In genomic region chr18:56650056-56650455, GRCh38 we compare ENCODE assay signal across 15 cellular contexts. TPM values are rescaled to one million over a fixed set of nuclear protein-coding genes. Genes with fewer than 3 reads are reported as not detected.
DNase-seq lines count a peak whose midpoint lies in the region; ATAC-seq and TF ChIP-seq lines count a peak whose summit lies in the region.
"Had no signal": no experiment of that assay in that cellular context is flagged by ENCODE, and none has a peak within 500 bp of the region (broad histone marks: within the 10 kb centered on the region; RNA-seq: fewer than 3 reads in every experiment).

No MANE protein-coding gene starts in this region.

- H3K4me3 Mint-ChIP-seq in activated T-cell treated with anti-CD3 and anti-CD28 coated beads, Interleukin-2, amount 50 U/mL, for 72 hours = peak overlapping the region; percentile 96 to 97
- no peak overlapping the region for H3K4me3 Mint-ChIP-seq in effector memory CD8-positive, alpha-beta T cell

- H3K9ac ChIP-seq in smooth muscle cell (ENCODE audit: low read depth) = no peak overlapping the region

- H3K27me3 ChIP-seq in smooth muscle cell (ENCODE audit: low read depth) (no peaks in the 10 kb centered on the region), ascending aorta (no peaks in the 10 kb centered on the region)
- H3K27me3 ChIP-seq in effector memory CD4-positive, alpha-beta T cell (replicated peaks; ENCODE audit: control insufficient read depth, insufficient read depth, low read length, poor library complexity, severe bottlenecking) = no peaks in the 10 kb centered on the region
- H3K27me3 ChIP-seq: colonic mucosa, vagina had no signal

- H3K9me2 ChIP-seq in OCI-LY7 (ENCODE audit: insufficient read depth, low read length) = no peaks in the 10 kb centered on the region

- no peaks in the 10 kb centered on the region for H3K27me3 Mint-ChIP-seq in activated T-cell treated with anti-CD3 and anti-CD28 coated beads, Interleukin-2, amount 50 U/mL, for 72 hours (ENCODE audit: low read depth)
- no peaks in the 10 kb centered on the region for H3K27me3 Mint-ChIP-seq in effector memory CD8-positive, alpha-beta T cell
- H3K27me3 Mint-ChIP-seq: activated naive CD4-positive, alpha-beta T cell treated with anti-CD3 and anti-CD28 coated beads, Interleukin-2, amount 50 U/mL, for 24 hours had no signal

- H3K9me3 ChIP-seq in OCI-LY7 (ENCODE audit: low read length) (no peaks in the 10 kb centered on the region), smooth muscle cell (replicated peaks; ENCODE audit: low read depth) (no peaks in the 10 kb centered on the region), ascending aorta (no peaks in the 10 kb centered on the region)
- H3K9me3 ChIP-seq in effector memory CD4-positive, alpha-beta T cell (ENCODE audit: control insufficient read depth, low read length) = no peaks in the 10 kb centered on the region
- H3K9me3 ChIP-seq: colonic mucosa, vagina had no signal

- H3K79me2 ChIP-seq in OCI-LY7 (ENCODE audit: insufficient read depth, low read depth, low read length) (peaks cover 29% of the 10 kb centered on the region), smooth muscle cell (ENCODE audit: low read depth) (peaks cover 32% of the 10 kb centered on the region)

- CTCF ChIA-PET in OCI-LY7 (lab: Charles Lee; ENCODE audit: unreplicated experiment) = no interaction called here

- H3K4me3 ChIP-seq in OCI-LY7 (ENCODE audit: low read depth, low read length, poor library complexity, severe bottlenecking) = peak overlapping the region; percentile 79
- H3K4me3 ChIP-seq in smooth muscle cell = no peak overlapping the region
- peak overlapping the region in 1 of 2 donors; percentile 80 for H3K4me3 ChIP-seq in ascending aorta
- no peak overlapping the region for H3K4me3 ChIP-seq in effector memory CD4-positive, alpha-beta T cell (ENCODE audit: insufficient read depth, low read depth, low read length, poor library complexity, severe bottlenecking)

- H3K27ac Mint-ChIP-seq in activated T-cell treated with anti-CD3 and anti-CD28 coated beads, Interleukin-2, amount 50 U/mL, for 72 hours = peak overlapping the region; percentile 98
- peak overlapping the region; percentile 95 for H3K27ac Mint-ChIP-seq in effector memory CD8-positive, alpha-beta T cell

- BruUV-seq in OCI-LY7 (replicated peaks; lab: Mats Ljungman, UMichigan) = no TSS peak

- H4K20me1 ChIP-seq in OCI-LY7 (ENCODE audit: insufficient read depth, low read length) (no peaks in the 10 kb centered on the region), smooth muscle cell (ENCODE audit: low read depth) (no peaks in the 10 kb centered on the region)

- no peaks in the 10 kb centered on the region for H3F3A ChIP-seq in smooth muscle cell (ENCODE audit: low read depth)

- H2AFZ ChIP-seq in OCI-LY7 (ENCODE audit: low read length) = no peak overlapping the region; the same call in 1 of the 2 replicates
- peak overlapping the region; percentile 89 for H2AFZ ChIP-seq in smooth muscle cell (ENCODE audit: low read depth)

- TF ChIP-seq CTCF in OCI-LY7 (conservative IDR thresholded peaks at IDR 0.05; ENCODE audit: low read length) (no peak), smooth muscle cell (IDR thresholded peaks at IDR 0.05; ENCODE audit: borderline replicate concordance, insufficient read depth, poor library complexity, severe bottlenecking) (no peak), ascending aorta (IDR thresholded peaks at IDR 0.05) (no peak)

- no peak for DNase-seq in activated T-cell treated with anti-CD3 and anti-CD28 coated beads, Interleukin-2, amount 50 U/mL, for 72 hours
- DNase-seq in activated T-cell treated with anti-CD3 and anti-CD28 coated beads, Interleukin-2, amount 50 U/mL, for 1 hour = no peak
- DNase-seq in OCI-LY7 (ENCODE audit: low spot score) (no peak), smooth muscle cell (lab: John Stamatoyannopoulos, UW; ENCODE audit: unreplicated experiment) (no peak), ascending aorta (ENCODE audit: low spot score in 2 of 2) (no peak), NCI-H524 treated with DMSO at 0.1 percent for 48 hours (lab: John Stamatoyannopoulos, UW) (no peak)
- no peak for DNase-seq in effector memory CD8-positive, alpha-beta T cell
- DNase-seq in effector memory CD4-positive, alpha-beta T cell = no peak
- DNase-seq: activated CD4-positive, alpha-beta T cell treated with anti-CD3 and anti-CD28 coated beads, Interleukin-2, amount 50 U/mL, for 1 hour; colonic mucosa; NCI-H1105; NCI-H446 treated with DMSO at 0.1 percent for 48 hours; small intestine had no signal

- H3K4me1 ChIP-seq in OCI-LY7 (ENCODE audit: insufficient read depth, low read length, poor library complexity, severe bottlenecking) = peaks cover 10% of the 10 kb centered on the region
- H3K4me1 ChIP-seq in smooth muscle cell (ENCODE audit: low read depth) = peaks cover 7% of the 10 kb centered on the region
- H3K4me1 ChIP-seq in ascending aorta = peaks cover 7 to 13% of the 10 kb centered on the region in 2 donors
- H3K4me1 ChIP-seq in effector memory CD4-positive, alpha-beta T cell (ENCODE audit: control insufficient read depth, insufficient read depth, low read length, poor library complexity, severe bottlenecking) = peaks cover 16% of the 10 kb centered on the region
- H3K4me1 ChIP-seq: colonic mucosa had no signal

- H3K9me3 Mint-ChIP-seq in activated T-cell treated with anti-CD3 and anti-CD28 coated beads, Interleukin-2, amount 50 U/mL, for 72 hours = peaks cover 4 to 7% of the 10 kb centered on the region in 2 donors
- peaks cover 0 to 7% of the 10 kb centered on the region in 2 donors for H3K9me3 Mint-ChIP-seq in effector memory CD8-positive, alpha-beta T cell

- peaks cover 74% of the 10 kb centered on the region for H3K4me1 Mint-ChIP-seq in activated T-cell treated with anti-CD3 and anti-CD28 coated beads, Interleukin-2, amount 50 U/mL, for 72 hours (ENCODE audit: low read depth)
- peaks cover 31 to 42% of the 10 kb centered on the region in 2 donors for H3K4me1 Mint-ChIP-seq in effector memory CD8-positive, alpha-beta T cell (ENCODE audit: low read depth in 2 of 2)

- intact Hi-C loops in OCI-LY7 (cut with micrococcal nuclease; ENCODE audit: unreplicated experiment) (no loop called here), ascending aorta (cut with DNase I) (loop anchor here (5.0 kb wide), 2 partner anchors 1063 to 1413 kb away; partner anchors contain the start of gene TCF4)

- H3K36me3 Mint-ChIP-seq in activated T-cell treated with anti-CD3 and anti-CD28 coated beads, Interleukin-2, amount 50 U/mL, for 72 hours (ENCODE audit: insufficient read depth in 2 of 2) = peaks cover 3 to 10% of the 10 kb centered on the region in 2 donors
- peaks cover 9% of the 10 kb centered on the region for H3K36me3 Mint-ChIP-seq in effector memory CD8-positive, alpha-beta T cell (ENCODE audit: insufficient read depth)
- H3K36me3 Mint-ChIP-seq: activated naive CD4-positive, alpha-beta T cell treated with anti-CD3 and anti-CD28 coated beads, Interleukin-2, amount 50 U/mL, for 24 hours had no signal

- POLR2A ChIA-PET in OCI-LY7 (lab: Charles Lee) = interaction anchor here (1.0 to 3.5 kb wide), 3 partner anchors 9 to 32 kb away, joined by 3 to 25 read pairs (median 3); no protein-coding TSS in a partner anchor

- peak overlapping the region; percentile 81; the same call in 1 of the 2 replicates for H3K4me2 ChIP-seq in OCI-LY7 (ENCODE audit: low read length)
- H3K4me2 ChIP-seq in smooth muscle cell = no peak overlapping the region

- no peaks in the 10 kb centered on the region; the same call in 1 of the 2 replicates for H3K36me3 ChIP-seq in OCI-LY7 (ENCODE audit: insufficient read depth, low read length)
- H3K36me3 ChIP-seq in smooth muscle cell (ENCODE audit: low read depth) = no peaks in the 10 kb centered on the region
- no peaks in the 10 kb centered on the region for H3K36me3 ChIP-seq in ascending aorta
- H3K36me3 ChIP-seq in effector memory CD4-positive, alpha-beta T cell (ENCODE audit: control insufficient read depth, insufficient read depth, low read length) = no peaks in the 10 kb centered on the region
- H3K36me3 ChIP-seq: colonic mucosa, vagina had no signal

- no peak for ATAC-seq in activated T-cell treated with anti-CD3 and anti-CD28 coated beads, Interleukin-2, amount 50 U/mL, for 72 hours (replicated peaks in 1 of 2)
- ATAC-seq in effector memory CD8-positive, alpha-beta T cell (replicated peaks) = no peak

- no peak overlapping the region for H3K27ac ChIP-seq in OCI-LY7 (ENCODE audit: low read depth, low read length, poor library complexity, severe bottlenecking)
- H3K27ac ChIP-seq in smooth muscle cell (ENCODE audit: low read depth) = no peak overlapping the region
- H3K27ac ChIP-seq in ascending aorta = peak overlapping the region in 1 of 2 donors; percentile 87
- no peak overlapping the region for H3K27ac ChIP-seq in effector memory CD4-positive, alpha-beta T cell (ENCODE audit: insufficient read depth, low read length, poor library complexity, severe bottlenecking)

RNA-seq across cellular contexts. Expression of gene WDR7, which starts 1.1 kb away (rescaled TPM):
- 10 to 100 TPM; 25.6 to 25.9 TPM for total RNA-seq in activated T-cell treated with anti-CD3 and anti-CD28 coated beads, Interleukin-2, amount 50 U/mL, for 72 hours
- 13.2 and 15.2 TPM in 2 replicates for total RNA-seq in OCI-LY7 (2014; rRNA removed; shearing (Covaris generic))
- 17.1 and 18.8 TPM in 2 replicates for total RNA-seq in OCI-LY7 (2022)
- total RNA-seq in smooth muscle cell = 9.2 and 11.7 TPM in 2 replicates
- polyA plus RNA-seq in smooth muscle cell = 5.3 and 8.1 TPM in 2 replicates
- total RNA-seq in ascending aorta = 13.5 TPM

RNA-seq across cellular contexts. Expression of gene TXNL1, which starts 11.7 kb away (rescaled TPM):
- total RNA-seq in activated T-cell treated with anti-CD3 and anti-CD28 coated beads, Interleukin-2, amount 50 U/mL, for 72 hours = 10 to 100 TPM; 66.2 to 69.7 TPM
- 11.7 and 13.9 TPM in 2 replicates for total RNA-seq in OCI-LY7 (2014; rRNA removed; shearing (Covaris generic))
- total RNA-seq in OCI-LY7 (2022) = 39.7 and 42.5 TPM in 2 replicates
- total RNA-seq in smooth muscle cell = 67.7 and 75.4 TPM in 2 replicates
- polyA plus RNA-seq in smooth muscle cell = 62.0 and 73.5 TPM in 2 replicates
- total RNA-seq in ascending aorta = 12.3 TPM

Comparison
In these comparisons a context has a peak if more than half of its experiments do, and no peak if none do; other contexts are left out.
1. H3K4me3 Mint-ChIP-seq: peak in activated T-cell treated with anti-CD3 and anti-CD28 coated beads, Interleukin-2, amount 50 U/mL, for 72 hours (2 of 2); none in effector memory CD8-positive, alpha-beta T cell (0 of 2).